Comparison of ENCODE assay signal across 1 cellular context in genomic region chr3:72993391-72993790, GRCh38.
A peak's percentile ranks its signal among the peaks of the same experiment; 100 is the strongest.
TF ChIP-seq lines count a peak whose summit lies in the region.

No MANE protein-coding gene starts in this region.

TF ChIP-seq in K562, 482 proteins besides CTCF, POLR2A, EP300 and RAD21:
- TF ChIP-seq PML (IDR thresholded peaks at IDR 0.05; ENCODE audit: low read length) (no peak), PRDM10 (IDR thresholded peaks at IDR 0.05; ENCODE audit: partially characterized antibody) (peak; percentile 37)
TF ChIP-seq in K562: peak in this region for 1.
